In the genomic region with DNA sequence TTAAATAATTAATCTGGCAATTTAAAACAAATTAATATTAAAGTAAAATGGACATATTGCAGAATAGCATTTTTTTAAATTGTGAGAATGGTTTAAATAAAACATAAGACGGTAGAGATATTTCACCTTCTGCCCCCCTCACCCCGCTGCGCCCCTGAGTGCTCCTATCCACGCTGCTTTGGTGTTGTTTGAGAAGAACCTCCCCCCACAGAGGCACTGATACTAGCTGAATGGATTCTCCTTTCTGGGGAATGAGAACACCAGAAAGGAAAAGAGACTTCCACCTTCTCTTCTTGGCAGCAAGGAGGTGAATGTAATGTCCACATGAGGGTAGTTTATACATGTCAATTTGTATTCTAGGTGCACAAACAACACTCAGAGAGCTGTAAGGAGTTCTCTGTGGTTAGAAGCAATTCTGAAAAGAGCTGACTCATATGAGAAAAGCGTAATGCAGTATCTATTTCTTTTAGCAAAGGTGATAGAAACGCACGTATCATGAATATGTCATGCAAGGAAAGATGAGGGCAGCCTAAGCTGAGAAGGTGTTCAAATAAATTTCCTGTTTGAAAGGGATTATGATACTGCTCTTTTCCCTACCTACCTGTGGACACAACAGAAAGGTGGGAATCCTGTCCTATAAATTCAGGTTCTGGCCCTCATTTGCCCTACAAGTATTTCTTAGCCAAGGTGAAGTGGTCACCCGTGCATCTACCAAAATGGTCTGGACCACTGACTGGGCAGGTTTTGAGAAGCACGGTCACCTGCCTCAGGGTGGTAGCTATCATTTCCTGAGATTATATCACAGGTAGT, we compare ENCODE assay signal across 9 cellular contexts.
A peak's percentile ranks its signal among the peaks of the same experiment; 100 is the strongest.
DNase-seq lines count a peak whose midpoint lies in the region; ATAC-seq and TF ChIP-seq lines count a peak whose summit lies in the region.
"Had no signal": no experiment of that assay in that cellular context is flagged by ENCODE, and none has a peak within 500 bp of the region (broad histone marks: within the 10 kb centered on the region; RNA-seq: fewer than 3 reads in every experiment).

No MANE protein-coding gene starts in this region.

- H3K27me3 ChIP-seq in OCI-LY3 (ENCODE audit: low read depth, low read length) (no peaks in the 10 kb centered on the region), left lung (no peaks in the 10 kb centered on the region)

- no peaks in the 10 kb centered on the region for H4K20me1 ChIP-seq in OCI-LY3 (ENCODE audit: insufficient read depth, low read length)

- ATAC-seq in GM18861 (IDR thresholded peaks at IDR 0.05; ENCODE audit: unreplicated experiment), result peak; percentile 85
- peak; percentile 9 for ATAC-seq in left lung
- ATAC-seq in left ventricle myocardium superior, result no peak

- H3K4me2 ChIP-seq in OCI-LY3 (ENCODE audit: low read length), result peak overlapping the region; percentile 79

- peak; percentile 60 for DNase-seq in HCEC 1CT
- DNase-seq in left lung, result no peak
- no peak for DNase-seq in occipital lobe (lab: John Stamatoyannopoulos, UW)
- no peak for DNase-seq in NCI-H1930 (lab: John Stamatoyannopoulos, UW)
- no peak for DNase-seq in left ventricle myocardium superior
- DNase-seq in dermis blood vessel endothelial cell, result no peak

- H3K9me3 ChIP-seq in OCI-LY3 (ENCODE audit: insufficient read depth, low read length) (no peaks in the 10 kb centered on the region), left lung (no peaks in the 10 kb centered on the region)
- H3K9me3 ChIP-seq: thoracic aorta had no signal

- intact Hi-C loops in left lung (cut with DNase I) (no loop called here), left ventricle myocardium superior (cut with micrococcal nuclease) (no loop called here)

- H3K79me2 ChIP-seq in OCI-LY3 (ENCODE audit: low read length), result no peaks in the 10 kb centered on the region

- H3K9ac ChIP-seq in OCI-LY3 (ENCODE audit: low read length), result no peak overlapping the region

- H3K4me3 ChIP-seq in OCI-LY3 (ENCODE audit: low read length), result peak overlapping the region; percentile 62
- no peak overlapping the region for H3K4me3 ChIP-seq in left lung
- H3K4me3 ChIP-seq: thoracic aorta had no signal

- H2AFZ ChIP-seq in OCI-LY3 (ENCODE audit: low read depth, low read length), result no peak overlapping the region

- H3K27ac ChIP-seq in OCI-LY3 (ENCODE audit: low read length) (peak overlapping the region; percentile 25; the same call in 1 of the 2 replicates), left lung (no peak overlapping the region)

- H3K4me1 ChIP-seq in OCI-LY3 (ENCODE audit: low read length) (peaks cover 62% of the 10 kb centered on the region), left lung (peaks cover 4 to 8% of the 10 kb centered on the region in 2 donors)

- TF ChIP-seq CTCF in OCI-LY3 (IDR thresholded peaks at IDR 0.05; ENCODE audit: low read depth, low read length), result no peak
- TF ChIP-seq CTCF in left lung (IDR thresholded peaks at IDR 0.05), result no peak

- H3K36me3 ChIP-seq in OCI-LY3 (replicated peaks; ENCODE audit: low read depth, low read length), result no peaks in the 10 kb centered on the region
- H3K36me3 ChIP-seq in left lung, result no peaks in the 10 kb centered on the region
- H3K36me3 ChIP-seq: thoracic aorta had no signal
